1 cellular context compared by ENCODE assay signal in the genomic region with DNA sequence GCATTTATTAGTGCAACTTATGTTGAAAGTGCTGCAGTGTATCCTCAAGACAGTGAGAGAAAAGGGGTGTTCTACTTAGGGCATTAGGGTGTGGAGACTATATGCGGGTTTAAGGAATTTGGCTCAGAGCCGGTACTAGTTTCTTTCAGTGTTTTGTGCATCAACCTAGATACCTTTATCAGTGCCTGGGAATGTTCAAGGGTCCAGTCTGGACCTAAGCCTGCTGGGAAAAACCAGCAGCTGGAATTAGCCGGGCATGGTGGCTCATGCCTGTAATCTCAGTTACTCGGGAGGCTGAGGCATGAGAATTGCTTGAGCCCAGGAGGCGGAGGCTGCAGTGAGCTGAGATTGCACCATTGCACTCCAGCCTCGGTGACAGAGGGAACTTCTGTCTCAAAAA.
TF ChIP-seq lines count a peak whose summit lies in the region.

No MANE protein-coding gene starts in this region.

TF ChIP-seq in HepG2, 621 proteins besides CTCF, POLR2A, EP300 and RAD21:
- TF ChIP-seq, protein P1, sequence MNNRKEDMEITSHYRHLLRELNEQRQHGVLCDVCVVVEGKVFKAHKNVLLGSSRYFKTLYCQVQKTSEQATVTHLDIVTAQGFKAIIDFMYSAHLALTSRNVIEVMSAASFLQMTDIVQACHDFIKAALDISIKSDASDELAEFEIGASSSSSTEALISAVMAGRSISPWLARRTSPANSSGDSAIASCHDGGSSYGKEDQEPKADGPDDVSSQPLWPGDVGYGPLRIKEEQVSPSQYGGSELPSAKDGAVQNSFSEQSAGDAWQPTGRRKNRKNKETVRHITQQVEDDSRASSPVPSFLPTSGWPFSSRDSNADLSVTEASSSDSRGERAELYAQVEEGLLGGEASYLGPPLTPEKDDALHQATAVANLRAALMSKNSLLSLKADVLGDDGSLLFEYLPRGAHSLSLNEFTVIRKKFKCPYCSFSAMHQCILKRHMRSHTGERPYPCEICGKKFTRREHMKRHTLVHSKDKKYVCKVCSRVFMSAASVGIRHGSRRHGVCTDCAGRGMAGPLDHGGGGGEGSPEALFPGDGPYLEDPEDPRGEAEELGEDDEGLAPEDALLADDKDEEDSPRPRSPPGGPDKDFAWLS (CRISPR knock-in tag; IDR thresholded peaks at IDR 0.05; ENCODE audit: borderline replicate concordance), result no peak
- TF ChIP-seq, protein P2, sequence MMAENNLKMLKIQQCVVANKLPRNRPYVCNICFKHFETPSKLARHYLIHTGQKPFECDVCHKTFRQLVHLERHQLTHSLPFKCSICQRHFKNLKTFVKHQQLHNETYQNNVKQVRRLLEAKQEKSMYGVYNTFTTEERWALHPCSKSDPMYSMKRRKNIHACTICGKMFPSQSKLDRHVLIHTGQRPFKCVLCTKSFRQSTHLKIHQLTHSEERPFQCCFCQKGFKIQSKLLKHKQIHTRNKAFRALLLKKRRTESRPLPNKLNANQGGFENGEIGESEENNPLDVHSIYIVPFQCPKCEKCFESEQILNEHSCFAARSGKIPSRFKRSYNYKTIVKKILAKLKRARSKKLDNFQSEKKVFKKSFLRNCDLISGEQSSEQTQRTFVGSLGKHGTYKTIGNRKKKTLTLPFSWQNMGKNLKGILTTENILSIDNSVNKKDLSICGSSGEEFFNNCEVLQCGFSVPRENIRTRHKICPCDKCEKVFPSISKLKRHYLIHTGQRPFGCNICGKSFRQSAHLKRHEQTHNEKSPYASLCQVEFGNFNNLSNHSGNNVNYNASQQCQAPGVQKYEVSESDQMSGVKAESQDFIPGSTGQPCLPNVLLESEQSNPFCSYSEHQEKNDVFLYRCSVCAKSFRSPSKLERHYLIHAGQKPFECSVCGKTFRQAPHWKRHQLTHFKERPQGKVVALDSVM (CRISPR knock-in tag; IDR thresholded peaks at IDR 0.05), result peak; percentile 65
